Comparison of ENCODE assay signal across 25 cellular contexts in genomic region chr17:62696726-62697490, GRCh38.
DNase-seq lines count a peak whose midpoint lies in the region; ATAC-seq and TF ChIP-seq lines count a peak whose summit lies in the region.
"Had no signal": no experiment of that assay in that cellular context is flagged by ENCODE, and none has a peak within 500 bp of the region (broad histone marks: within the 10 kb centered on the region; RNA-seq: fewer than 3 reads in every experiment).

No MANE protein-coding gene starts in this region.

- in situ Hi-C loops in G401 (cut with HindIII; ENCODE audit: low sequenced_read_pairs), result no loop called here

- DNase-seq in G401 (ENCODE audit: low spot score), result peak; percentile 93
- DNase-seq in RWPE2 (ENCODE audit: low spot score), result peak; percentile 47
- peak; percentile 29 for DNase-seq in globus pallidus (ENCODE audit: low spot score)
- peak in 1 of 2 donors; percentile 56 for DNase-seq in psoas muscle
- DNase-seq in NOMO-1 treated with dmso at 0.1 percent for 144 hours (lab: John Stamatoyannopoulos, UW; ENCODE audit: unreplicated experiment), result no peak
- no peak for DNase-seq in SKM-1 treated with dmso at 0.1 percent for 144 hours (lab: John Stamatoyannopoulos, UW; ENCODE audit: unreplicated experiment)
- DNase-seq: activated CD4-positive, alpha-beta T cell treated with anti-CD3 and anti-CD28 coated beads for 1 hour; activated gamma-delta T cell; activated naive CD8-positive, alpha-beta T cell treated with anti-CD3 and anti-CD28 coated beads, Interleukin-2, amount 50 U/mL, for 24 hours; activated T-cell treated with anti-CD3 and anti-CD28 coated beads, Interleukin-2, amount 50 U/mL, for 1 hour; CD8-positive, alpha-beta T cell; colonic mucosa; DMS153; effector memory CD4-positive, alpha-beta T cell; MG63; NCI-H2029 treated with DMSO at 0.1 percent for 48 hours; NCI-H345; NCI-H748 treated with DMSO at 0.1 percent for 48 hours; stimulated activated CD4-positive, alpha-beta T cell treated with anti-CD3 and anti-CD28 coated beads, Interleukin-2, amount 100 ng/mL, for 48 hours; T-helper 1 cell had no signal

- H3K4me3 ChIP-seq in RWPE2 (ENCODE audit: severe bottlenecking), result no peak overlapping the region
- no peak overlapping the region for H3K4me3 ChIP-seq in psoas muscle
- H3K4me3 ChIP-seq: colonic mucosa, esophagus muscularis mucosa, gastroesophageal sphincter, MG63, tibial artery had no signal

- H3K4me1 ChIP-seq in RWPE2 (ENCODE audit: insufficient read depth, poor library complexity, severe bottlenecking) (peaks cover 7% of the 10 kb centered on the region), psoas muscle (no peaks in the 10 kb centered on the region)
- H3K4me1 ChIP-seq: colonic mucosa, gastroesophageal sphincter had no signal

- TF ChIP-seq CTCF in RWPE2 (IDR thresholded peaks at IDR 0.05; ENCODE audit: poor library complexity, severe bottlenecking) (no peak), psoas muscle (IDR thresholded peaks at IDR 0.05) (no peak)

- ATAC-seq in RWPE2 (ENCODE audit: low read depth) (no peak), psoas muscle (peak; percentile 26 to 61 (median 52)), GM21390 (IDR thresholded peaks at IDR 0.05; ENCODE audit: unreplicated experiment) (no peak)
- ATAC-seq: activated naive CD8-positive, alpha-beta T cell treated with anti-CD3 and anti-CD28 coated beads, Interleukin-2, amount 50 U/mL, for 24 hours; CD8-positive, alpha-beta T cell; gastroesophageal sphincter; stimulated activated memory B cell treated with anti-CD40 and anti-IgM and Interleukin-4, amounts not matched to agents 10 μg/mL and 1 μg/mL and 100 μg/mL, for 72 hours had no signal

- no peaks in the 10 kb centered on the region for H3K27me3 ChIP-seq in RWPE2 (ENCODE audit: insufficient read depth, poor library complexity, severe bottlenecking)
- H3K27me3 ChIP-seq in psoas muscle (ENCODE audit: insufficient read depth in 3 of 3, low read length in 2 of 3), result peaks cover 0 to 3% (median 0%) of the 10 kb centered on the region in 3 donors
- H3K27me3 ChIP-seq: colonic mucosa, MG63 had no signal

- no peak overlapping the region for H3K27ac ChIP-seq in RWPE2 (ENCODE audit: poor library complexity, severe bottlenecking)
- H3K27ac ChIP-seq in psoas muscle, result no peak overlapping the region
- H3K27ac ChIP-seq: colonic mucosa, esophagus muscularis mucosa, gastroesophageal sphincter had no signal

- intact Hi-C loops in psoas muscle (cut with DNase I), result no loop called here

- 26 to 51% (median 33%) methylated on average over 26 to 27 of the region's 27 CpGs for WGBS in psoas muscle, 3 donors

- H3K9me3 ChIP-seq in RWPE2 (ENCODE audit: severe bottlenecking) (no peaks in the 10 kb centered on the region), psoas muscle (no peaks in the 10 kb centered on the region)
- H3K9me3 ChIP-seq: colonic mucosa, esophagus muscularis mucosa, gastroesophageal sphincter, MG63, tibial artery had no signal

- H3K36me3 ChIP-seq in RWPE2 (ENCODE audit: low read depth), result no peaks in the 10 kb centered on the region
- no peaks in the 10 kb centered on the region for H3K36me3 ChIP-seq in psoas muscle (ENCODE audit: insufficient read depth in 1 of 2, low read depth in 1 of 2)
- H3K36me3 ChIP-seq: colonic mucosa, esophagus muscularis mucosa, gastroesophageal sphincter, MG63 had no signal

Comparison
In these comparisons a context has a peak if more than half of its experiments do, and no peak if none do; other contexts are left out.
1. DNase-seq: peak in G401 (single experiment), RWPE2 (single experiment) and globus pallidus (single experiment); none in NOMO-1 treated with dmso at 0.1 percent for 144 hours (single experiment) and SKM-1 treated with dmso at 0.1 percent for 144 hours (single experiment).
2. ATAC-seq: peak in psoas muscle (4 of 4); none in RWPE2 (single experiment) and GM21390 (single experiment).